In genomic region chr19:8334458-8335342, GRCh38 we compare ENCODE assay signal across 1 cellular context.
TF ChIP-seq lines count a peak whose summit lies in the region.

No MANE protein-coding gene starts in this region.

TF ChIP-seq in H1, 55 proteins besides CTCF, POLR2A, EP300 and RAD21:
- TF ChIP-seq KDM4A (IDR thresholded peaks at IDR 0.05; ENCODE audit: low read depth, low read length, severe bottlenecking), result no peak
- TF ChIP-seq TAF7 (optimal IDR thresholded peaks at IDR 0.05; ENCODE audit: borderline replicate concordance, low read depth, low read length), result no peak
- no peak for TF ChIP-seq POU5F1 (IDR thresholded peaks at IDR 0.05; ENCODE audit: low read depth, low read length)
- no peak for TF ChIP-seq JUND (IDR thresholded peaks at IDR 0.05; ENCODE audit: low read length)
- no peak for TF ChIP-seq SP4 (IDR thresholded peaks at IDR 0.05; ENCODE audit: low read length)
- TF ChIP-seq BCL11A (IDR thresholded peaks at IDR 0.05; ENCODE audit: low read depth in 2 of 2, low read length in 2 of 2), result no peak
- TF ChIP-seq, protein P1, sequence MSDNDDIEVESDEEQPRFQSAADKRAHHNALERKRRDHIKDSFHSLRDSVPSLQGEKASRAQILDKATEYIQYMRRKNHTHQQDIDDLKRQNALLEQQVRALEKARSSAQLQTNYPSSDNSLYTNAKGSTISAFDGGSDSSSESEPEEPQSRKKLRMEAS (IDR thresholded peaks at IDR 0.05), result peak; percentile 73
- no peak for TF ChIP-seq NANOG (IDR thresholded peaks at IDR 0.05; ENCODE audit: insufficient read depth, low read depth, low read length, poor library complexity, severe bottlenecking)
- peak; percentile 32; the same call in 1 of the 2 replicates for TF ChIP-seq RBBP5 (IDR thresholded peaks at IDR 0.05; ENCODE audit: borderline replicate concordance, low read depth, low read length)
- TF ChIP-seq E2F6 (IDR thresholded peaks at IDR 0.05), result peak; percentile 38; the same call in 1 of the 2 replicates
- peak; percentile 64 for TF ChIP-seq NRF1 (IDR thresholded peaks at IDR 0.05; ENCODE audit: low read depth, low read length)
- peak; percentile 31 for TF ChIP-seq EZH2 (IDR thresholded peaks at IDR 0.05; ENCODE audit: low read depth, low read length, severe bottlenecking)
- no peak for TF ChIP-seq SAP30 (IDR thresholded peaks at IDR 0.05; ENCODE audit: insufficient read depth, insufficient replicate concordance, low read length)
- no peak for TF ChIP-seq GABPA (IDR thresholded peaks at IDR 0.05; ENCODE audit: borderline replicate concordance, insufficient read depth, low read length)
- no peak for TF ChIP-seq SIRT6 (IDR thresholded peaks at IDR 0.05; ENCODE audit: low read length)
